In genomic region chr6:119938752-119939151, GRCh38 we compare ENCODE assay signal across 26 cellular contexts.
"Had no signal": no experiment of that assay in that cellular context is flagged by ENCODE, and none has a peak within 500 bp of the region (broad histone marks: within the 10 kb centered on the region; RNA-seq: fewer than 3 reads in every experiment).

No MANE protein-coding gene starts in this region.

- DNase-seq: cortex of kidney; effector memory CD8-positive, alpha-beta T cell; erythroblast; esophagus squamous epithelium; foreskin melanocyte; hypothalamus; immature natural killer cell; islet precursor cell; kidney glomerular epithelial cell; left ventricle myocardium superior; lower lobe of right lung; natural killer cell; occipital lobe; ovary; posterior cingulate gyrus; psoas muscle; right cardiac atrium; sigmoid colon; stimulated activated CD4-positive, alpha-beta T cell treated with anti-CD3 and anti-CD28 coated beads, Interleukin-2, amount 100 ng/mL, for 24 hours; stimulated activated CD4-positive, alpha-beta T cell treated with anti-CD3 and anti-CD28 coated beads, Interleukin-4, amount 100 ng/mL, for 24 hours; stimulated activated naive CD8-positive, alpha-beta T cell treated with anti-CD3 and anti-CD28 coated beads, Interleukin-15, Interleukin-2, amounts not matched to agents 100 U/mL and 50 U/mL, for 24 hours; substantia nigra; testis; tibial artery had no signal

- H3K4me1 Mint-ChIP-seq: immature natural killer cell; natural killer cell; stimulated activated effector memory CD8-positive, alpha-beta T cell treated with anti-CD3 and anti-CD28 coated beads, Interleukin-12 subunit alpha, Interleukin-12 subunit beta, amount 100 ng/mL, for 72 hours had no signal

- ATAC-seq: effector memory CD8-positive, alpha-beta T cell; left ventricle myocardium superior; lower lobe of right lung; natural killer cell; psoas muscle; right cardiac atrium; stimulated activated effector memory CD8-positive, alpha-beta T cell treated with anti-CD3 and anti-CD28 coated beads, Interleukin-12 subunit alpha, Interleukin-12 subunit beta, amount 100 ng/mL, for 72 hours; stimulated activated naive CD8-positive, alpha-beta T cell treated with anti-CD3 and anti-CD28 coated beads, Interleukin-15, Interleukin-2, amounts not matched to agents 100 U/mL and 50 U/mL, for 24 hours had no signal

- H3K4me3 Mint-ChIP-seq: effector memory CD8-positive, alpha-beta T cell; immature natural killer cell; natural killer cell; stimulated activated effector memory CD8-positive, alpha-beta T cell treated with anti-CD3 and anti-CD28 coated beads, Interleukin-12 subunit alpha, Interleukin-12 subunit beta, amount 100 ng/mL, for 72 hours; type B pancreatic cell had no signal

- H3K27me3 Mint-ChIP-seq: type B pancreatic cell had no signal

- H3K27ac Mint-ChIP-seq: effector memory CD8-positive, alpha-beta T cell; immature natural killer cell; natural killer cell; stimulated activated effector memory CD8-positive, alpha-beta T cell treated with anti-CD3 and anti-CD28 coated beads, Interleukin-12 subunit alpha, Interleukin-12 subunit beta, amount 100 ng/mL, for 72 hours; type B pancreatic cell had no signal

- H3K9me3 Mint-ChIP-seq: stimulated activated effector memory CD8-positive, alpha-beta T cell treated with anti-CD3 and anti-CD28 coated beads, Interleukin-12 subunit alpha, Interleukin-12 subunit beta, amount 100 ng/mL, for 72 hours had no signal

- H3K36me3 Mint-ChIP-seq: immature natural killer cell; natural killer cell; stimulated activated effector memory CD8-positive, alpha-beta T cell treated with anti-CD3 and anti-CD28 coated beads, Interleukin-12 subunit alpha, Interleukin-12 subunit beta, amount 100 ng/mL, for 72 hours; type B pancreatic cell had no signal
